In the genomic region with DNA sequence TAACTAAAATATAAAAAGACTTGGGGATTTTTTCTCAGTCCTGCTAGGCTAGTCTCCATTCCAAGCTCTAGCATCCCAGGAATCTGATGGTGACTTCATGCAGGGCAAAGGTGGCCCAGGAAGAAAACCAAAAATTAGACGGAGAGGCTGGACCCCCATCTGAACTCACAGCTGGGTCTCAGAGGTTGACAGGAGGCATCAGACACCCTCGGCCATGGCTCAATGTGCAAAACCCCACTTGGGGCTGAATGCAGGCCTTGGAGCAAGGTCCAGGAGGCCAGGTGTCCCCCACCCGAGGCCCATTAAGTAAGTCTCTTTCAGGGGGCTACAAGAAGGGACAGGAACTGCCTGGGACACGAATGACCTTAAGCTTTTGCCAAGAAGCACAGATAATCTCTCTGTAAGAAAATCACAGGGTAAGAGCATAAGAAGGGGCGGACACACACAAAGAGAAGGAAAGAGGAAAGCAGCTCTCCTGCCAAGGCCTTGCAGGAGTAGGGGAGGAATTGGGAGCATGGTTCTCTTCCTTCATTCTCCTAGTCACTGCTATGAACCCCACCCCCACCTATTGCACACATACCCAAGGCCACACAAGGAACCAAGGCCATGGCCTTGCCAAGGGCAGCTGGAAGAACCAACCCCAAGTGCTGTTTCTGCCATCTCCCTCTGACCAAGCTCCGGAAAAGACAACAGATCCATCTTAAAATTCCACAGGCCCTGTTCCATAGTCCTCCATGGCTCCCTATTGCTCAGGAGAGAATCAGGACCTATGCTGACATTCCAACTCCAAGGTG, we compare ENCODE assay signal across 16 cellular contexts. TPM values are rescaled to one million over a fixed set of nuclear protein-coding genes. Genes with fewer than 3 reads are reported as not detected.
DNase-seq lines count a peak whose midpoint lies in the region; ATAC-seq and TF ChIP-seq lines count a peak whose summit lies in the region.
"Had no signal": no experiment of that assay in that cellular context is flagged by ENCODE, and none has a peak within 500 bp of the region (broad histone marks: within the 10 kb centered on the region; RNA-seq: fewer than 3 reads in every experiment).

No MANE protein-coding gene starts in this region.

- H3K4me3 ChIP-seq in brain microvascular endothelial cell (ENCODE audit: low read depth, low read length), result no peak overlapping the region
- no peak overlapping the region for H3K4me3 ChIP-seq in muscle layer of colon (ENCODE audit: low read depth in 1 of 2, low read length in 2 of 2)
- H3K4me3 ChIP-seq in tibial artery, result no peak overlapping the region
- H3K4me3 ChIP-seq: thyroid gland had no signal

- H3K9ac ChIP-seq in muscle layer of colon (ENCODE audit: low read length), result no peak overlapping the region
- H3K9ac ChIP-seq: parathyroid adenoma had no signal

- in situ Hi-C loops in brain microvascular endothelial cell (cut with HindIII; ENCODE audit: low pct_ligation_motif_present, low sequenced_read_pairs), result no loop called here

- no peak for DNase-seq in brain microvascular endothelial cell
- DNase-seq in tibial artery, result no peak
- DNase-seq in Ammon's horn (ENCODE audit: low spot score), result no peak
- no peak for DNase-seq in Kasumi-1 (lab: John Stamatoyannopoulos, UW)
- no peak for DNase-seq in 8988T
- DNase-seq: activated effector memory CD4-positive, alpha-beta T cell treated with Interleukin-2 at 50 U/mL for 16 hours; CD4-positive, alpha-beta memory T cell; foreskin keratinocyte; NCI-H1092 treated with DMSO at 0.1 percent for 48 hours; NCI-H2171 treated with DMSO at 0.1 percent for 48 hours; thyroid gland had no signal

- intact Hi-C loops in tibial artery (cut with DNase I; ENCODE audit: low total_unique reads), result no loop called here

- H3K27me3 ChIP-seq in brain microvascular endothelial cell (replicated peaks) (no peaks in the 10 kb centered on the region), muscle layer of colon (ENCODE audit: control insufficient read depth in 1 of 2, insufficient read depth in 2 of 2, low read length in 2 of 2) (no peaks in the 10 kb centered on the region), tibial artery (no peaks in the 10 kb centered on the region)
- H3K27me3 ChIP-seq: foreskin keratinocyte, thyroid gland had no signal

- no peaks in the 10 kb centered on the region for H3K27me3 Mint-ChIP-seq in IgD-negative memory B cell
- H3K27me3 Mint-ChIP-seq: CD4-positive, alpha-beta memory T cell had no signal

- H3K36me3 Mint-ChIP-seq in IgD-negative memory B cell, result peaks cover 7% of the 10 kb centered on the region
- H3K36me3 Mint-ChIP-seq: mesothelial cell of epicardium had no signal

- peak overlapping the region in 2 of 3 donors; percentile 2 to 17 for H3K27ac Mint-ChIP-seq in IgD-negative memory B cell

- H3K4me1 Mint-ChIP-seq in IgD-negative memory B cell, result peaks cover 29 to 36% (median 29%) of the 10 kb centered on the region in 3 donors

- no peak for ATAC-seq in HG02970 (IDR thresholded peaks at IDR 0.05; ENCODE audit: low FRiP score, unreplicated experiment)

- H3K4me3 Mint-ChIP-seq in IgD-negative memory B cell, result no peak overlapping the region
- H3K4me3 Mint-ChIP-seq: CD4-positive, alpha-beta memory T cell; mesothelial cell of epicardium had no signal

- H3K27ac ChIP-seq in brain microvascular endothelial cell, result peak overlapping the region; percentile 84
- H3K27ac ChIP-seq in muscle layer of colon (ENCODE audit: low read depth, low read length), result peak overlapping the region; percentile 4
- H3K27ac ChIP-seq in tibial artery, result peak overlapping the region; percentile 86 to 87
- H3K27ac ChIP-seq: foreskin keratinocyte, parathyroid adenoma, thyroid gland had no signal

- TF ChIP-seq CTCF in brain microvascular endothelial cell (IDR thresholded peaks at IDR 0.05; ENCODE audit: low read depth, low read length, missing control alignments) (no peak), tibial artery (IDR thresholded peaks at IDR 0.05) (no peak)

- H3K4me1 ChIP-seq in muscle layer of colon (ENCODE audit: insufficient read depth, low read length) (peaks cover 71% of the 10 kb centered on the region), tibial artery (peaks cover 0 to 100% (median 95%) of the 10 kb centered on the region in 4 donors)
- H3K4me1 ChIP-seq: parathyroid adenoma had no signal

- H3K9me3 ChIP-seq in muscle layer of colon (ENCODE audit: low read length) (no peaks in the 10 kb centered on the region), tibial artery (no peaks in the 10 kb centered on the region)
- H3K9me3 ChIP-seq: thyroid gland had no signal

- H3K9me3 Mint-ChIP-seq in IgD-negative memory B cell, result no peaks in the 10 kb centered on the region
- H3K9me3 Mint-ChIP-seq: CD4-positive, alpha-beta memory T cell; mesothelial cell of epicardium had no signal

- H3K36me3 ChIP-seq in brain microvascular endothelial cell (replicated peaks) (peaks cover 26% of the 10 kb centered on the region), muscle layer of colon (ENCODE audit: insufficient read depth, low read length) (no peaks in the 10 kb centered on the region), tibial artery (no peaks in the 10 kb centered on the region)
- H3K36me3 ChIP-seq: thyroid gland had no signal

RNA-seq across cellular contexts. Expression of a gene that starts 31.6 kb away (rescaled TPM):
- 7.5 TPM for polyA plus RNA-seq in IgD-negative memory B cell

Comparison
In these comparisons a context has a peak if more than half of its experiments do, and no peak if none do; other contexts are left out.
1. H3K27ac ChIP-seq: peak in every context shown above with its lines; median percentile 86 in tibial artery; 84 in brain microvascular endothelial cell; 4 in muscle layer of colon.